ENCODE assay signal across 2 cellular contexts in the genomic region with DNA sequence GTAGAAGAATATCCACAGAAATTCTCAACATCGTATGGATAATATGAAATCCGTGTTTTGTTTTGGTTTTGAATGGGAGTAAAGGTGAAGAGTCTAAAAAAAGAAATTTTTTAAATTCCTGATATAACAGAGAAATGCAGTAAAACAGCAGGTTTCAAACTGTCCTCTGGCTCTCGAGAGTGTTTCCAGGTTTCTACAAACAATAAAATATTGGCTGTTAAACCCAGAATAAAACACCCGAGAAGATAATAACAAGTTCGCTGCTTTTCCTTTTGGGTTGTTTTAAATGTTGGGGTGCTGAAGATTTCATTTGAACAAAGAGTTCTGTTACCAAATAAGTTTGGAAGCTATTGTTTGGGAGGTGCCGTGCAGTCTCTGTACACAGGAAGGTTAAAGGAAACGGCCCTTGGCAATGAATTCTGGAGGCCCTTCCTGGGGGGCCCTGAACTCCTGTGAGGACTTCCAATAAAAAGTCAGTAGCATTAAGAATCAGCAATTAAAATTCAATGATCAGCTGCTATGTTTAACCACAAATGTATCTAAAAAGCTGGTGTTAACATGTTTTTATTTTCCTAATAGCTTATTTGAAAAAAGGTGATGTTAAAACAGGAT.
TF ChIP-seq lines count a peak whose summit lies in the region.

No MANE protein-coding gene starts in this region.

TF ChIP-seq in liver, 16 proteins besides CTCF, POLR2A, EP300 and RAD21 (continued from another document):
- TF ChIP-seq JUND (IDR thresholded peaks at IDR 0.05): no peak
- peak; percentile 29 for TF ChIP-seq NR2F2 (IDR thresholded peaks at IDR 0.05)
- TF ChIP-seq, protein P1, sequence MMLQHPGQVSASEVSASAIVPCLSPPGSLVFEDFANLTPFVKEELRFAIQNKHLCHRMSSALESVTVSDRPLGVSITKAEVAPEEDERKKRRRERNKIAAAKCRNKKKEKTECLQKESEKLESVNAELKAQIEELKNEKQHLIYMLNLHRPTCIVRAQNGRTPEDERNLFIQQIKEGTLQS (IDR thresholded peaks at IDR 0.05): no peak

TF ChIP-seq in HepG2, 621 proteins besides CTCF, POLR2A, EP300 and RAD21 (continued from another document):
- TF ChIP-seq ZSCAN22 (CRISPR knock-in tag; IDR thresholded peaks at IDR 0.05): no peak
- no peak for TF ChIP-seq ZNF556 (CRISPR knock-in tag; IDR thresholded peaks at IDR 0.05; ENCODE audit: borderline replicate concordance)
- no peak for TF ChIP-seq AHR (CRISPR knock-in tag; IDR thresholded peaks at IDR 0.05)
- TF ChIP-seq, protein P2, sequence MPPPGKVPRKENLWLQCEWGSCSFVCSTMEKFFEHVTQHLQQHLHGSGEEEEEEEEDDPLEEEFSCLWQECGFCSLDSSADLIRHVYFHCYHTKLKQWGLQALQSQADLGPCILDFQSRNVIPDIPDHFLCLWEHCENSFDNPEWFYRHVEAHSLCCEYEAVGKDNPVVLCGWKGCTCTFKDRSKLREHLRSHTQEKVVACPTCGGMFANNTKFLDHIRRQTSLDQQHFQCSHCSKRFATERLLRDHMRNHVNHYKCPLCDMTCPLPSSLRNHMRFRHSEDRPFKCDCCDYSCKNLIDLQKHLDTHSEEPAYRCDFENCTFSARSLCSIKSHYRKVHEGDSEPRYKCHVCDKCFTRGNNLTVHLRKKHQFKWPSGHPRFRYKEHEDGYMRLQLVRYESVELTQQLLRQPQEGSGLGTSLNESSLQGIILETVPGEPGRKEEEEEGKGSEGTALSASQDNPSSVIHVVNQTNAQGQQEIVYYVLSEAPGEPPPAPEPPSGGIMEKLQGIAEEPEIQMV (CRISPR knock-in tag; IDR thresholded peaks at IDR 0.05; ENCODE audit: low read depth): no peak
- TF ChIP-seq, protein P3, sequence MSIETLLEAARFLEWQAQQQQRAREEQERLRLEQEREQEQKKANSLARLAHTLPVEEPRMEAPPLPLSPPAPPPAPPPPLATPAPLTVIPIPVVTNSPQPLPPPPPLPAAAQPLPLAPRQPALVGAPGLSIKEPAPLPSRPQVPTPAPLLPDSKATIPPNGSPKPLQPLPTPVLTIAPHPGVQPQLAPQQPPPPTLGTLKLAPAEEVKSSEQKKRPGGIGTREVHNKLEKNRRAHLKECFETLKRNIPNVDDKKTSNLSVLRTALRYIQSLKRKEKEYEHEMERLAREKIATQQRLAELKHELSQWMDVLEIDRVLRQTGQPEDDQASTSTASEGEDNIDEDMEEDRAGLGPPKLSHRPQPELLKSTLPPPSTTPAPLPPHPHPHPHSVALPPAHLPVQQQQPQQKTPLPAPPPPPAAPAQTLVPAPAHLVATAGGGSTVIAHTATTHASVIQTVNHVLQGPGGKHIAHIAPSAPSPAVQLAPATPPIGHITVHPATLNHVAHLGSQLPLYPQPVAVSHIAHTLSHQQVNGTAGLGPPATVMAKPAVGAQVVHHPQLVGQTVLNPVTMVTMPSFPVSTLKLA (IDR thresholded peaks at IDR 0.05): no peak
- TF ChIP-seq, protein P4, sequence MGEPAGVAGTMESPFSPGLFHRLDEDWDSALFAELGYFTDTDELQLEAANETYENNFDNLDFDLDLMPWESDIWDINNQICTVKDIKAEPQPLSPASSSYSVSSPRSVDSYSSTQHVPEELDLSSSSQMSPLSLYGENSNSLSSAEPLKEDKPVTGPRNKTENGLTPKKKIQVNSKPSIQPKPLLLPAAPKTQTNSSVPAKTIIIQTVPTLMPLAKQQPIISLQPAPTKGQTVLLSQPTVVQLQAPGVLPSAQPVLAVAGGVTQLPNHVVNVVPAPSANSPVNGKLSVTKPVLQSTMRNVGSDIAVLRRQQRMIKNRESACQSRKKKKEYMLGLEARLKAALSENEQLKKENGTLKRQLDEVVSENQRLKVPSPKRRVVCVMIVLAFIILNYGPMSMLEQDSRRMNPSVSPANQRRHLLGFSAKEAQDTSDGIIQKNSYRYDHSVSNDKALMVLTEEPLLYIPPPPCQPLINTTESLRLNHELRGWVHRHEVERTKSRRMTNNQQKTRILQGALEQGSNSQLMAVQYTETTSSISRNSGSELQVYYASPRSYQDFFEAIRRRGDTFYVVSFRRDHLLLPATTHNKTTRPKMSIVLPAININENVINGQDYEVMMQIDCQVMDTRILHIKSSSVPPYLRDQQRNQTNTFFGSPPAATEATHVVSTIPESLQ (CRISPR knock-in tag; conservative IDR thresholded peaks at IDR 0.05): no peak
- TF ChIP-seq JARID2 (CRISPR knock-in tag; IDR thresholded peaks at IDR 0.05; ENCODE audit: insufficient replicate concordance): no peak
- TF ChIP-seq FOXA3 (CRISPR knock-in tag; IDR thresholded peaks at IDR 0.05): no peak
- TF ChIP-seq PHF20 (CRISPR knock-in tag; IDR thresholded peaks at IDR 0.05): no peak
- TF ChIP-seq ZBTB7B (CRISPR knock-in tag; IDR thresholded peaks at IDR 0.05): no peak
- TF ChIP-seq ZNF616 (CRISPR knock-in tag; IDR thresholded peaks at IDR 0.05; ENCODE audit: low read depth): no peak
- TF ChIP-seq CENPT (CRISPR knock-in tag; IDR thresholded peaks at IDR 0.05; ENCODE audit: low read depth): no peak
- TF ChIP-seq SNAPC2 (CRISPR knock-in tag; IDR thresholded peaks at IDR 0.05): no peak
- TF ChIP-seq, protein P5, sequence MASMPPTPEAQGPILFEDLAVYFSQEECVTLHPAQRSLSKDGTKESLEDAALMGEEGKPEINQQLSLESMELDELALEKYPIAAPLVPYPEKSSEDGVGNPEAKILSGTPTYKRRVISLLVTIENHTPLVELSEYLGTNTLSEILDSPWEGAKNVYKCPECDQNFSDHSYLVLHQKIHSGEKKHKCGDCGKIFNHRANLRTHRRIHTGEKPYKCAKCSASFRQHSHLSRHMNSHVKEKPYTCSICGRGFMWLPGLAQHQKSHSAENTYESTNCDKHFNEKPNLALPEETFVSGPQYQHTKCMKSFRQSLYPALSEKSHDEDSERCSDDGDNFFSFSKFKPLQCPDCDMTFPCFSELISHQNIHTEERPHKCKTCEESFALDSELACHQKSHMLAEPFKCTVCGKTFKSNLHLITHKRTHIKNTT (CRISPR knock-in tag; IDR thresholded peaks at IDR 0.05): no peak
- TF ChIP-seq, protein P6, sequence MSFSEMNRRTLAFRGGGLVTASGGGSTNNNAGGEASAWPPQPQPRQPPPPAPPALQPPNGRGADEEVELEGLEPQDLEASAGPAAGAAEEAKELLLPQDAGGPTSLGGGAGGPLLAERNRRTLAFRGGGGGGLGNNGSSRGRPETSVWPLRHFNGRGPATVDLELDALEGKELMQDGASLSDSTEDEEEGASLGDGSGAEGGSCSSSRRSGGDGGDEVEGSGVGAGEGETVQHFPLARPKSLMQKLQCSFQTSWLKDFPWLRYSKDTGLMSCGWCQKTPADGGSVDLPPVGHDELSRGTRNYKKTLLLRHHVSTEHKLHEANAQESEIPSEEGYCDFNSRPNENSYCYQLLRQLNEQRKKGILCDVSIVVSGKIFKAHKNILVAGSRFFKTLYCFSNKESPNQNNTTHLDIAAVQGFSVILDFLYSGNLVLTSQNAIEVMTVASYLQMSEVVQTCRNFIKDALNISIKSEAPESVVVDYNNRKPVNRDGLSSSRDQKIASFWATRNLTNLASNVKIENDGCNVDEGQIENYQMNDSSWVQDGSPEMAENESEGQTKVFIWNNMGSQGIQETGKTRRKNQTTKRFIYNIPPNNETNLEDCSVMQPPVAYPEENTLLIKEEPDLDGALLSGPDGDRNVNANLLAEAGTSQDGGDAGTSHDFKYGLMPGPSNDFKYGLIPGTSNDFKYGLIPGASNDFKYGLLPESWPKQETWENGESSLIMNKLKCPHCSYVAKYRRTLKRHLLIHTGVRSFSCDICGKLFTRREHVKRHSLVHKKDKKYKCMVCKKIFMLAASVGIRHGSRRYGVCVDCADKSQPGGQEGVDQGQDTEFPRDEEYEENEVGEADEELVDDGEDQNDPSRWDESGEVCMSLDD (CRISPR knock-in tag; IDR thresholded peaks at IDR 0.05; ENCODE audit: borderline replicate concordance): no peak
TF ChIP-seq in HepG2: peak in this region for 0.
